ENCODE assay signal across 17 cellular contexts in the genomic region with DNA sequence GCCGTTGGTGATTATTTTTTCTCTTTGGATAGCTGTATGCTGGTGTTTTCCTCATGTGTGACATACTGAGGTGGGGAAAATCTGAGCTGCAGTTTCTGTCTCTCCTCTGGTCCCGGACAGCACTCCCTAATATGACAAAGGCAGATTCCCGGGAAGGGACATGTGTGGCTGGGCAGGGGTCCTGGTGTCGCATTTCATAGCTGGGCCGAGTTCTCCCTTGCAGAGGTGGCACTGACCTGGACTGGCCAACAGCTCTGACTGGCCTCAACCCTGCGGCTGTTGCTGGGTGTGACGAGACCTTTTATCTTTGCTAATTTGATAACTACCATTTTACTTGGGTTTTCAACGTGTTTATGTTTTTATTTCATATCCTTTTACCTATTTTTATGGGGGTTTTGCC.
DNase-seq lines count a peak whose midpoint lies in the region; ATAC-seq and TF ChIP-seq lines count a peak whose summit lies in the region.
"Had no signal": no experiment of that assay in that cellular context is flagged by ENCODE, and none has a peak within 500 bp of the region (broad histone marks: within the 10 kb centered on the region; RNA-seq: fewer than 3 reads in every experiment).

No MANE protein-coding gene starts in this region.

- intact Hi-C loops in heart left ventricle (cut with DNase I), result no loop called here

- H3K9me3 ChIP-seq in right atrium auricular region (peaks cover 0 to 7% of the 10 kb centered on the region in 2 donors), heart left ventricle (peaks cover 0 to 14% (median 5%) of the 10 kb centered on the region in 12 donors)
- H3K9me3 ChIP-seq: HAP-1 had no signal

- H3K27me3 ChIP-seq in right atrium auricular region (no peaks in the 10 kb centered on the region), heart left ventricle (peaks cover 0 to 49% (median 3%) of the 10 kb centered on the region in 9 donors)

- TF ChIP-seq CTCF in right atrium auricular region (IDR thresholded peaks at IDR 0.05) (no peak), heart left ventricle (IDR thresholded peaks at IDR 0.05) (no peak), osteocyte (IDR thresholded peaks at IDR 0.05) (no peak)

- no peak for TF ChIP-seq POLR2A in heart left ventricle (IDR thresholded peaks at IDR 0.05)

- WGBS in heart left ventricle, 4 donors, result 32 to 40% (median 36%) methylated on average over 8 of the region's 8 CpGs

- no peak for ATAC-seq in heart left ventricle

- no peak overlapping the region for H3K4me3 Mint-ChIP-seq in osteocyte (ENCODE audit: unreplicated experiment)
- H3K4me3 Mint-ChIP-seq: B cell; CD4-positive, alpha-beta T cell had no signal

- DNase-seq in right atrium auricular region (ENCODE audit: low spot score) (peak; percentile 13), heart left ventricle (no peak), islet precursor cell (peak; percentile 44), osteocyte (ENCODE audit: extremely low spot score, unreplicated experiment) (peak; percentile 46), A172 (ENCODE audit: low spot score) (no peak), HT-29 (ENCODE audit: low spot score) (no peak), COR-L47 (lab: John Stamatoyannopoulos, UW) (no peak)
- DNase-seq: 8988T; CD4-positive, alpha-beta T cell; DMS153; DMS79; GDM1; GM23248; IMR-90 had no signal

- H3K9me3 Mint-ChIP-seq in osteocyte (ENCODE audit: unreplicated experiment), result peaks cover 26% of the 10 kb centered on the region

- H3K27me3 Mint-ChIP-seq in osteocyte (ENCODE audit: unreplicated experiment), result no peaks in the 10 kb centered on the region

- no peak overlapping the region for H3K27ac Mint-ChIP-seq in osteocyte (ENCODE audit: unreplicated experiment)
- H3K27ac Mint-ChIP-seq: B cell; CD4-positive, alpha-beta T cell had no signal

- no peaks in the 10 kb centered on the region for H3K4me1 ChIP-seq in right atrium auricular region
- no peaks in the 10 kb centered on the region for H3K4me1 ChIP-seq in heart left ventricle
- H3K4me1 ChIP-seq: HAP-1 had no signal

- H3K4me3 ChIP-seq in right atrium auricular region (no peak overlapping the region), heart left ventricle (no peak overlapping the region)
- H3K4me3 ChIP-seq: GM23248, HAP-1 had no signal

- no peaks in the 10 kb centered on the region for H3K36me3 ChIP-seq in right atrium auricular region
- H3K36me3 ChIP-seq in heart left ventricle, result no peaks in the 10 kb centered on the region
- H3K36me3 ChIP-seq: HAP-1 had no signal

- no peak overlapping the region for H3K27ac ChIP-seq in right atrium auricular region
- no peak overlapping the region for H3K27ac ChIP-seq in heart left ventricle
- H3K27ac ChIP-seq: C4-2B, GM23248 had no signal

- H3K4me1 Mint-ChIP-seq in osteocyte (ENCODE audit: unreplicated experiment), result no peaks in the 10 kb centered on the region
- H3K4me1 Mint-ChIP-seq: B cell had no signal

- no peaks in the 10 kb centered on the region for H3K36me3 Mint-ChIP-seq in osteocyte (ENCODE audit: unreplicated experiment)

Comparison
In these comparisons a context has a peak if more than half of its experiments do, and no peak if none do; other contexts are left out.
1. DNase-seq: peak in right atrium auricular region (single experiment), islet precursor cell (single experiment) and osteocyte (single experiment); none in heart left ventricle (0 of 5), A172 (single experiment), HT-29 (single experiment) and COR-L47 (single experiment).